In the genomic region with DNA sequence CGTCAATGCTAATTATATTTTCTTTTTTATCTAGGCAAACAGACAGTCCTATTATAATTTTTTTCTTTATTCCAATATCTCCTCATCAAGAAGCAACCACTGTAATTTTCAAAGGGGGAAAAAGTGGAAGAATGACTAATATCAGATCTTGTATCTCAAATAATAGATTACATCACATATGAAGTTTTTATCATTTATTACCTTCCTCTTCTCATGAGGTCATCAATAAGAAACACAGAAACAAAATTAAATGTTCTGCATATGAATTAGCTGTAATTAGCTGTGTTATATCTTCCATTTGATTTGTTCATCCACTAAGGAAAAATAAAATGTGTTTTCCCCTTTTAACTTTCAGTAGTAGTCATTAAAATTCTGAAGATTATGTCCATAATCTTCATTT, we compare ENCODE assay signal across 1 cellular context.
TF ChIP-seq lines count a peak whose summit lies in the region.

No MANE protein-coding gene starts in this region.

TF ChIP-seq in IMR-90, 13 proteins besides CTCF, POLR2A, EP300 and RAD21:
- TF ChIP-seq MAFK (IDR thresholded peaks at IDR 0.05; ENCODE audit: low read depth, low read length) (no peak), MAZ (IDR thresholded peaks at IDR 0.05; ENCODE audit: borderline replicate concordance, low read depth, low read length) (no peak), BHLHE40 (IDR thresholded peaks at IDR 0.05; ENCODE audit: low read depth, low read length) (no peak), CHD1 (IDR thresholded peaks at IDR 0.05; ENCODE audit: low read depth, low read length) (no peak), CEBPB (IDR thresholded peaks at IDR 0.05; ENCODE audit: low read depth, low read length) (no peak), SMC3 (IDR thresholded peaks at IDR 0.05; ENCODE audit: low read depth, low read length) (no peak), FOS (IDR thresholded peaks at IDR 0.05; ENCODE audit: low read depth, low read length) (no peak), RCOR1 (IDR thresholded peaks at IDR 0.05; ENCODE audit: insufficient replicate concordance, low read length) (no peak), MXI1 (IDR thresholded peaks at IDR 0.05; ENCODE audit: borderline replicate concordance, low read depth, low read length) (no peak), NFE2L2 (IDR thresholded peaks at IDR 0.05; ENCODE audit: low read depth, low read length) (no peak), RFX5 (IDR thresholded peaks at IDR 0.05; ENCODE audit: low read depth, low read length) (no peak)
- TF ChIP-seq, protein P1, sequence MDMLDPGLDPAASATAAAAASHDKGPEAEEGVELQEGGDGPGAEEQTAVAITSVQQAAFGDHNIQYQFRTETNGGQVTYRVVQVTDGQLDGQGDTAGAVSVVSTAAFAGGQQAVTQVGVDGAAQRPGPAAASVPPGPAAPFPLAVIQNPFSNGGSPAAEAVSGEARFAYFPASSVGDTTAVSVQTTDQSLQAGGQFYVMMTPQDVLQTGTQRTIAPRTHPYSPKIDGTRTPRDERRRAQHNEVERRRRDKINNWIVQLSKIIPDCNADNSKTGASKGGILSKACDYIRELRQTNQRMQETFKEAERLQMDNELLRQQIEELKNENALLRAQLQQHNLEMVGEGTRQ (IDR thresholded peaks at IDR 0.05; ENCODE audit: low read depth, low read length): no peak
- TF ChIP-seq, protein P2, sequence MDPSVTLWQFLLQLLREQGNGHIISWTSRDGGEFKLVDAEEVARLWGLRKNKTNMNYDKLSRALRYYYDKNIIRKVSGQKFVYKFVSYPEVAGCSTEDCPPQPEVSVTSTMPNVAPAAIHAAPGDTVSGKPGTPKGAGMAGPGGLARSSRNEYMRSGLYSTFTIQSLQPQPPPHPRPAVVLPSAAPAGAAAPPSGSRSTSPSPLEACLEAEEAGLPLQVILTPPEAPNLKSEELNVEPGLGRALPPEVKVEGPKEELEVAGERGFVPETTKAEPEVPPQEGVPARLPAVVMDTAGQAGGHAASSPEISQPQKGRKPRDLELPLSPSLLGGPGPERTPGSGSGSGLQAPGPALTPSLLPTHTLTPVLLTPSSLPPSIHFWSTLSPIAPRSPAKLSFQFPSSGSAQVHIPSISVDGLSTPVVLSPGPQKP (IDR thresholded peaks at IDR 0.05; ENCODE audit: borderline replicate concordance, low read depth, low read length): no peak
TF ChIP-seq in IMR-90: peak in this region for 0.
